8 cellular contexts compared by ENCODE assay signal in the genomic region with DNA sequence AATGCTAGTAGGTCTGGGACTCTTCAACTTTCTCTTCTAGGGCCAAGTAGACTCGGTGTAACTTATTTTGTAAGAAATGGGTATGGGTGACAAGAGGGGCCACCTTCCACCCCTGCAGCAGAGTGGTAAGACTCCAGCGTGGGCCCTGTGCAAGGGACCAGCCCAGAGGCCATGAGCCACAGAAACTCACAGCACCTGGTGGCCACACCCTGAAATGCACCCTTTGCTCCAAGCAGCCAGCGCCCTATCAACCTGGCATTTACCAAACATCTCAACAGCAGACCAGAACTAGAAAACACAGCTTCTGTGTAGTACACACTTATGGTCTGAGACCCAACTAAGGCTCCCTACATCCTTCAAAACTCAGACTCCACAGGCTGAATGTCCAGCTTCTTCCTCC. TPM values are rescaled to one million over a fixed set of nuclear protein-coding genes. Genes with fewer than 3 reads are reported as not detected.
DNase-seq lines count a peak whose midpoint lies in the region; ATAC-seq and TF ChIP-seq lines count a peak whose summit lies in the region.

No MANE protein-coding gene starts in this region.

- no peaks in the 10 kb centered on the region for H3K27me3 ChIP-seq in gastrocnemius medialis

- ATAC-seq in gastrocnemius medialis = peak in 1 of 2 donors; percentile 62
- no peak for ATAC-seq in GM19467 (IDR thresholded peaks at IDR 0.05; ENCODE audit: unreplicated experiment)
- no peak for ATAC-seq in HG03439 (IDR thresholded peaks at IDR 0.05; ENCODE audit: unreplicated experiment)

- no peaks in the 10 kb centered on the region for H3K9me3 ChIP-seq in gastrocnemius medialis

- H3K4me3 ChIP-seq in GM12875 (ENCODE audit: low read depth, low read length) (no peak overlapping the region), gastrocnemius medialis (no peak overlapping the region)

- no peak for TF ChIP-seq POLR2A in gastrocnemius medialis (IDR thresholded peaks at IDR 0.05)

- peak overlapping the region; percentile 20; the same call in 1 of the 2 replicates for H3K27ac ChIP-seq in 22Rv1
- H3K27ac ChIP-seq in gastrocnemius medialis = no peak overlapping the region

- peak; percentile 28 to 80 for DNase-seq in NCI-H526 (lab: John Stamatoyannopoulos, UW)
- peak; percentile 35 for DNase-seq in activated CD8-positive, alpha-beta memory T cell treated with anti-CD3 and anti-CD28 coated beads, Interleukin-2, amount 50 U/mL, for 24 hours (ENCODE audit: extremely low read depth)
- peak; percentile 14 for DNase-seq in fibroblast of peridontal ligament (ENCODE audit: extremely low read depth)
- no peak for DNase-seq in gastrocnemius medialis

- TF ChIP-seq CTCF in 22Rv1 (IDR thresholded peaks at IDR 0.05) (peak; percentile 73), GM12875 (IDR thresholded peaks at IDR 0.05; ENCODE audit: borderline replicate concordance, insufficient read depth, low read depth, low read length) (peak; percentile 88), gastrocnemius medialis (IDR thresholded peaks at IDR 0.05 in 4 of 5, conservative IDR thresholded peaks at IDR 0.05 in 1 of 5) (peak in 4 of 5 experiments; percentile 26 to 50 (median 38))

- in situ Hi-C loops in gastrocnemius medialis (cut with MboI; ENCODE audit: low sequenced_read_pairs in 4 of 4) = no loop called here

- intact Hi-C loops in gastrocnemius medialis (cut with DNase I; ENCODE audit: low total_unique reads) = no loop called here

- peaks cover 0 to 2% of the 10 kb centered on the region in 2 donors for H3K4me1 ChIP-seq in gastrocnemius medialis

- no peaks in the 10 kb centered on the region for H3K36me3 ChIP-seq in gastrocnemius medialis

RNA-seq across cellular contexts. Expression of a gene that starts 5.7 kb away (rescaled TPM):
- 1 to 10 TPM in 1 of 4 donors, under 1 TPM in 2, not detected in 1; 0.36 to 1.3 (median 1.00) TPM for total RNA-seq in gastrocnemius medialis

RNA-seq across cellular contexts. Expression of a gene that starts 5.9 kb away (rescaled TPM):
- 10 to 100 TPM; 35.7 to 42.0 (median 40.6) TPM for total RNA-seq in gastrocnemius medialis

RNA-seq across cellular contexts. Expression of a gene that starts 17.9 kb away (rescaled TPM):
- total RNA-seq in gastrocnemius medialis = 100 to 1,000 TPM; 206 to 515 (median 266) TPM

RNA-seq across cellular contexts. Expression of a gene that starts 19.8 kb away (rescaled TPM):
- total RNA-seq in gastrocnemius medialis = 1 to 10 TPM in 3 of 4 donors, under 1 TPM in 1; 0.22 to 4.0 (median 2.6) TPM

RNA-seq across cellular contexts. Expression of a gene that starts 33.5 kb away (rescaled TPM):
- total RNA-seq in gastrocnemius medialis = 10 to 100 TPM in 2 of 4 donors, 1 to 10 TPM in 2; 7.3 to 18.4 (median 11.0) TPM

Comparison
In these comparisons a context has a peak if more than half of its experiments do, and no peak if none do; other contexts are left out.
1. CTCF ChIP-seq: peak in every context shown above with its lines; median percentile 88 in GM12875; 73 in 22Rv1; 38 in gastrocnemius medialis.
2. DNase-seq: peak in NCI-H526 (2 of 2), activated CD8-positive, alpha-beta memory T cell treated with anti-CD3 and anti-CD28 coated beads, Interleukin-2, amount 50 U/mL, for 24 hours (single experiment) and fibroblast of peridontal ligament (single experiment); none in gastrocnemius medialis (0 of 2).